ENCODE assay signal across 1 cellular context in genomic region chr2:238426568-238427434, GRCh38.
TF ChIP-seq lines count a peak whose summit lies in the region.

ASB1 (plus strand) TSS chr2:238426927; CDS start chr2:238427071, 144 bp downstream.

TF ChIP-seq in HepG2, 621 proteins besides CTCF, POLR2A, EP300 and RAD21 (continued from another document):
- peak; percentile 10; the same call in 1 of the 2 replicates for TF ChIP-seq ZHX1 (CRISPR knock-in tag; IDR thresholded peaks at IDR 0.05; ENCODE audit: low read depth)
- TF ChIP-seq KMT2A (CRISPR knock-in tag; IDR thresholded peaks at IDR 0.05), result peak; percentile 57; the same call in 1 of the 2 replicates
- TF ChIP-seq EED (CRISPR knock-in tag; IDR thresholded peaks at IDR 0.05), result 0 out of 2 replicates have a peak, but pooled peaks have one; percentile 3
- no peak for TF ChIP-seq MTA3 (CRISPR knock-in tag; IDR thresholded peaks at IDR 0.05)
- TF ChIP-seq ZBTB14 (CRISPR knock-in tag; IDR thresholded peaks at IDR 0.05), result peak; percentile 98
- peak; percentile 93 for TF ChIP-seq FLYWCH1 (CRISPR knock-in tag; IDR thresholded peaks at IDR 0.05)
- TF ChIP-seq SKIL (CRISPR knock-in tag; IDR thresholded peaks at IDR 0.05; ENCODE audit: borderline replicate concordance), result 0 out of 2 replicates have a peak, but pooled peaks have one; percentile 11
- TF ChIP-seq ZNF670 (CRISPR knock-in tag; IDR thresholded peaks at IDR 0.05; ENCODE audit: borderline replicate concordance), result 0 out of 2 replicates have a peak, but pooled peaks have one; percentile 76
- peak; percentile 67; the same call in 1 of the 2 replicates for TF ChIP-seq ZNF788 (CRISPR knock-in tag; IDR thresholded peaks at IDR 0.05; ENCODE audit: borderline replicate concordance)
- no peak; the same call in 1 of the 2 replicates for TF ChIP-seq ZNF180 (CRISPR knock-in tag; IDR thresholded peaks at IDR 0.05; ENCODE audit: borderline replicate concordance, low read depth)
- no peak for TF ChIP-seq GTF2F1 (IDR thresholded peaks at IDR 0.05; ENCODE audit: low read length)
- TF ChIP-seq THAP7 (CRISPR knock-in tag; IDR thresholded peaks at IDR 0.05), result no peak
- TF ChIP-seq NKX3-1 (CRISPR knock-in tag; IDR thresholded peaks at IDR 0.05), result peak; percentile 32; the same call in 1 of the 2 replicates
- no peak; the same call in 1 of the 2 replicates for TF ChIP-seq ZNF20 (CRISPR knock-in tag; IDR thresholded peaks at IDR 0.05)
- no peak for TF ChIP-seq FOXP1 (IDR thresholded peaks at IDR 0.05)
- no peak for TF ChIP-seq FOXP1 (CRISPR knock-in tag; IDR thresholded peaks at IDR 0.05)
- TF ChIP-seq KDM2A (CRISPR knock-in tag; IDR thresholded peaks at IDR 0.05; ENCODE audit: borderline replicate concordance, low read depth), result peak; percentile 51; the same call in 1 of the 2 replicates
- peak; percentile 56 for TF ChIP-seq ZNF770 (CRISPR knock-in tag; IDR thresholded peaks at IDR 0.05)
- TF ChIP-seq TIGD3 (CRISPR knock-in tag; IDR thresholded peaks at IDR 0.05; ENCODE audit: borderline replicate concordance), result 0 out of 2 replicates have a peak, but pooled peaks have one; percentile 49
- TF ChIP-seq CREBL2 (CRISPR knock-in tag; IDR thresholded peaks at IDR 0.05; ENCODE audit: borderline replicate concordance), result peak; percentile 46; the same call in 1 of the 2 replicates
- TF ChIP-seq RFXAP (CRISPR knock-in tag; IDR thresholded peaks at IDR 0.05; ENCODE audit: borderline replicate concordance), result peak; percentile 86
- TF ChIP-seq ZNF260 (CRISPR knock-in tag; IDR thresholded peaks at IDR 0.05; ENCODE audit: borderline replicate concordance, low read depth), result no peak
- no peak for TF ChIP-seq NFIC (IDR thresholded peaks at IDR 0.05; ENCODE audit: low read length)
- TF ChIP-seq ZNF160 (CRISPR knock-in tag; IDR thresholded peaks at IDR 0.05), result peak; percentile 30
- no peak for TF ChIP-seq HNRNPH1 (optimal IDR thresholded peaks at IDR 0.05; ENCODE audit: low read depth, low read length)
- TF ChIP-seq HINFP (CRISPR knock-in tag; IDR thresholded peaks at IDR 0.05; ENCODE audit: low read depth), result peak; percentile 31; the same call in 1 of the 2 replicates
- 0 out of 2 replicates have a peak, but pooled peaks have one; percentile 11 for TF ChIP-seq ZNF12 (CRISPR knock-in tag; IDR thresholded peaks at IDR 0.05)
- peak; percentile 37; the same call in 1 of the 2 replicates for TF ChIP-seq ZNF704 (CRISPR knock-in tag; IDR thresholded peaks at IDR 0.05; ENCODE audit: borderline replicate concordance)
- TF ChIP-seq ZNF350 (CRISPR knock-in tag; IDR thresholded peaks at IDR 0.05; ENCODE audit: borderline replicate concordance, low read depth), result no peak
- no peak; the same call in none of the 2 replicates for TF ChIP-seq ZNF468 (CRISPR knock-in tag; IDR thresholded peaks at IDR 0.05)
- no peak for TF ChIP-seq GZF1 (CRISPR knock-in tag; IDR thresholded peaks at IDR 0.05)
TF ChIP-seq in HepG2: peak in this region for 298.
